Comparison of ENCODE assay signal across 11 cellular contexts in genomic region chr19:22994957-22995356, GRCh38. TPM values are rescaled to one million over a fixed set of nuclear protein-coding genes. Genes with fewer than 3 reads are reported as not detected.
"Had no signal": no experiment of that assay in that cellular context is flagged by ENCODE, and none has a peak within 500 bp of the region (broad histone marks: within the 10 kb centered on the region; RNA-seq: fewer than 3 reads in every experiment).

No MANE protein-coding gene starts in this region.

RNA-seq across cellular contexts. Expression of gene ZNF728, which starts 8.0 kb away (rescaled TPM):
- total RNA-seq: naive thymus-derived CD8-positive, alpha-beta T cell; natural killer cell; natural killer cell treated with Interleukin-12 subunit alpha and Interleukin-12 subunit beta and Interleukin-15 and Interleukin-18, amount 100 ng/mL, for 72 hours; neural crest cell; osteocyte; progenitor cell of endocrine pancreas; pulmonary artery endothelial cell; smooth muscle cell had no signal
- polyA plus RNA-seq: naive thymus-derived CD8-positive, alpha-beta T cell; neural cell; pancreas; sigmoid colon; smooth muscle cell had no signal
